In genomic region chr11:133950874-133951483, GRCh38 we compare ENCODE assay signal across 11 cellular contexts. TPM values are rescaled to one million over a fixed set of nuclear protein-coding genes. Genes with fewer than 3 reads are reported as not detected.
DNase-seq lines count a peak whose midpoint lies in the region; ATAC-seq and TF ChIP-seq lines count a peak whose summit lies in the region.
"Had no signal": no experiment of that assay in that cellular context is flagged by ENCODE, and none has a peak within 500 bp of the region (broad histone marks: within the 10 kb centered on the region; RNA-seq: fewer than 3 reads in every experiment).

No MANE protein-coding gene starts in this region.

- no peak for TF ChIP-seq CTCF in gastroesophageal sphincter (IDR thresholded peaks at IDR 0.05)
- no peak for TF ChIP-seq CTCF in nephron progenitor cell (IDR thresholded peaks at IDR 0.05)
- no peak for TF ChIP-seq CTCF in uterus (IDR thresholded peaks at IDR 0.05)

- H3K27me3 ChIP-seq in gastroesophageal sphincter (no peaks in the 10 kb centered on the region), uterus (no peaks in the 10 kb centered on the region)

- H3K4me1 Mint-ChIP-seq in nephron progenitor cell = peaks cover 96% of the 10 kb centered on the region
- peaks cover 72% of the 10 kb centered on the region for H3K4me1 Mint-ChIP-seq in activated T-helper 2 cell treated with anti-CD3 and anti-CD28 coated beads, Interferon-gamma antibody, Interleukin-2, Interleukin-4, amounts not matched to agents 10 μg/mL and 5 μg/mL and 100 μg/mL, durations not matched to agents 14 hours and 24 hours and 36 hours (ENCODE audit: low read depth)

- H3K4me1 ChIP-seq in gastroesophageal sphincter = peaks cover 7 to 100% (median 79%) of the 10 kb centered on the region in 3 donors
- H3K4me1 ChIP-seq in uterus = peaks cover 12 to 40% of the 10 kb centered on the region in 2 donors

- H3K36me3 ChIP-seq in gastroesophageal sphincter = no peaks in the 10 kb centered on the region
- H3K36me3 ChIP-seq in uterus = no peaks in the 10 kb centered on the region

- DNase-seq in NCI-H2227 (lab: John Stamatoyannopoulos, UW; ENCODE audit: unreplicated experiment) (peak; percentile 13), NCI-H2227 treated with DMSO at 0.1 percent for 48 hours (lab: John Stamatoyannopoulos, UW) (no peak), nephron progenitor cell (no peak), uterus (no peak), SW480 (ENCODE audit: low spot score) (no peak), NCI-H146 treated with DMSO at 0.1 percent for 48 hours (lab: John Stamatoyannopoulos, UW; ENCODE audit: unreplicated experiment) (no peak)
- DNase-seq in activated T-helper 2 cell treated with anti-CD3 and anti-CD28 coated beads, Interferon-gamma antibody, Interleukin-2, Interleukin-4, amounts not matched to agents 10 μg/mL and 5 μg/mL and 100 μg/mL, durations not matched to agents 14 hours and 24 hours and 36 hours (ENCODE audit: low spot score) = no peak
- DNase-seq: activated CD4-positive, alpha-beta T cell treated with anti-CD3 and anti-CD28 coated beads for 36 hours; effector memory CD8-positive, alpha-beta T cell; immature natural killer cell had no signal

- peak overlapping the region; percentile 82 for H3K27ac Mint-ChIP-seq in nephron progenitor cell
- no peak overlapping the region for H3K27ac Mint-ChIP-seq in activated T-helper 2 cell treated with anti-CD3 and anti-CD28 coated beads, Interferon-gamma antibody, Interleukin-2, Interleukin-4, amounts not matched to agents 10 μg/mL and 5 μg/mL and 100 μg/mL, durations not matched to agents 14 hours and 24 hours and 36 hours
- H3K27ac Mint-ChIP-seq: activated CD4-positive, alpha-beta T cell treated with anti-CD3 and anti-CD28 coated beads for 36 hours; effector memory CD8-positive, alpha-beta T cell; immature natural killer cell had no signal

- no peak for TF ChIP-seq POLR2A in gastroesophageal sphincter (IDR thresholded peaks at IDR 0.05)
- TF ChIP-seq POLR2A in uterus (IDR thresholded peaks at IDR 0.05) = no peak

- intact Hi-C loops in uterus (cut with DNase I; ENCODE audit: low total_unique reads) = loop anchor here (10.0 kb wide), 1 partner anchor 84 kb away; no protein-coding TSS in a partner anchor
- intact Hi-C loops in activated T-helper 2 cell treated with anti-CD3 and anti-CD28 coated beads, Interferon-gamma antibody, Interleukin-2, Interleukin-4, amounts not matched to agents 10 μg/mL and 5 μg/mL and 100 μg/mL, durations not matched to agents 14 hours and 24 hours and 36 hours (cut with micrococcal nuclease) = no loop called here

- H3K4me3 Mint-ChIP-seq in nephron progenitor cell = peak overlapping the region; percentile 83
- no peak overlapping the region for H3K4me3 Mint-ChIP-seq in activated T-helper 2 cell treated with anti-CD3 and anti-CD28 coated beads, Interferon-gamma antibody, Interleukin-2, Interleukin-4, amounts not matched to agents 10 μg/mL and 5 μg/mL and 100 μg/mL, durations not matched to agents 14 hours and 24 hours and 36 hours (ENCODE audit: low read depth)
- H3K4me3 Mint-ChIP-seq: activated CD4-positive, alpha-beta T cell treated with anti-CD3 and anti-CD28 coated beads for 36 hours; effector memory CD8-positive, alpha-beta T cell; immature natural killer cell had no signal

- WGBS in gastroesophageal sphincter (ENCODE audit: low coverage in 1 of 2), 2 donors = 7 to 11% methylated on average over 3 to 15 of the region's 24 CpGs

- H3K27ac ChIP-seq in gastroesophageal sphincter (peak overlapping the region; percentile 71 to 97 (median 94)), uterus (peak overlapping the region; percentile 55 to 63)

- TF ChIP-seq EP300 in gastroesophageal sphincter (IDR thresholded peaks at IDR 0.05) = no peak

- H3K4me3 ChIP-seq in gastroesophageal sphincter = peak overlapping the region; percentile 23 to 44
- peak overlapping the region; percentile 15 to 21 for H3K4me3 ChIP-seq in uterus

- H3K27me3 Mint-ChIP-seq in nephron progenitor cell (ENCODE audit: low read depth, poor library complexity) = peaks cover 50% of the 10 kb centered on the region
- H3K27me3 Mint-ChIP-seq in activated T-helper 2 cell treated with anti-CD3 and anti-CD28 coated beads, Interferon-gamma antibody, Interleukin-2, Interleukin-4, amounts not matched to agents 10 μg/mL and 5 μg/mL and 100 μg/mL, durations not matched to agents 14 hours and 24 hours and 36 hours (ENCODE audit: low read depth) = no peaks in the 10 kb centered on the region
- H3K27me3 Mint-ChIP-seq: activated CD4-positive, alpha-beta T cell treated with anti-CD3 and anti-CD28 coated beads for 36 hours had no signal

- H3K9me3 ChIP-seq in gastroesophageal sphincter = no peaks in the 10 kb centered on the region
- H3K9me3 ChIP-seq in uterus = no peaks in the 10 kb centered on the region

- peak; percentile 4 for ATAC-seq in gastroesophageal sphincter
- ATAC-seq: activated CD4-positive, alpha-beta T cell treated with anti-CD3 and anti-CD28 coated beads for 36 hours; effector memory CD8-positive, alpha-beta T cell had no signal

- H3K9me3 Mint-ChIP-seq in nephron progenitor cell = no peaks in the 10 kb centered on the region
- H3K9me3 Mint-ChIP-seq in activated T-helper 2 cell treated with anti-CD3 and anti-CD28 coated beads, Interferon-gamma antibody, Interleukin-2, Interleukin-4, amounts not matched to agents 10 μg/mL and 5 μg/mL and 100 μg/mL, durations not matched to agents 14 hours and 24 hours and 36 hours = no peaks in the 10 kb centered on the region
- H3K9me3 Mint-ChIP-seq: effector memory CD8-positive, alpha-beta T cell; immature natural killer cell had no signal

- no peaks in the 10 kb centered on the region for H3K36me3 Mint-ChIP-seq in nephron progenitor cell (ENCODE audit: low read depth)
- H3K36me3 Mint-ChIP-seq in activated T-helper 2 cell treated with anti-CD3 and anti-CD28 coated beads, Interferon-gamma antibody, Interleukin-2, Interleukin-4, amounts not matched to agents 10 μg/mL and 5 μg/mL and 100 μg/mL, durations not matched to agents 14 hours and 24 hours and 36 hours (ENCODE audit: low read depth) = peaks cover 23% of the 10 kb centered on the region
- H3K36me3 Mint-ChIP-seq: immature natural killer cell had no signal

RNA-seq across cellular contexts. Expression of gene IGSF9B, which starts 5.8 kb away (rescaled TPM):
- total RNA-seq in gastroesophageal sphincter = 100 to 1,000 TPM in 1 of 4 donors, 10 to 100 TPM in 3; 24.1 to 120 (median 43.3) TPM
- total RNA-seq in uterus = 100 to 1,000 TPM in 1 of 4 donors, 10 to 100 TPM in 2, 1 to 10 TPM in 1; 6.5 to 106 (median 29.1) TPM
- 101 and 110 TPM in 2 replicates for total RNA-seq in activated T-helper 2 cell treated with anti-CD3 and anti-CD28 coated beads, Interferon-gamma antibody, Interleukin-2, Interleukin-4, amounts not matched to agents 10 μg/mL and 5 μg/mL and 100 μg/mL, durations not matched to agents 14 hours and 24 hours and 36 hours
